8 cellular contexts compared by ENCODE assay signal in genomic region chr19:38647368-38647965, GRCh38. TPM values are rescaled to one million over a fixed set of nuclear protein-coding genes. Genes with fewer than 3 reads are reported as not detected.
A peak's percentile ranks its signal among the peaks of the same experiment; 100 is the strongest.
DNase-seq lines count a peak whose midpoint lies in the region; ATAC-seq and TF ChIP-seq lines count a peak whose summit lies in the region.

TSS of gene ACTN4 (plus strand) at chr19:38647649. CDS start at chr19:38647746, 97 bp downstream.

- in situ Hi-C loops in GM13976 (cut with MboI; ENCODE audit: low sequenced_read_pairs, unreplicated experiment), result loop anchor here (25.0 kb wide), 1 partner anchor 235 kb away; the partner anchor contains the start of gene FAM98C

- intact Hi-C loops in adrenal gland (cut with DNase I), result no loop called here
- intact Hi-C loops in heart left ventricle (cut with DNase I), result loop anchor here in 4 of 10 donors (5.0 kb wide), 6 partner anchors 55 to 205 kb away; partner anchors contain the start of gene ECH1 (in 1 of the 4)
- intact Hi-C loops in posterior cingulate gyrus (cut with DNase I), result loop anchor here (1.0 to 5.0 kb wide), 3 partner anchors 29 to 184 kb away; partner anchors contain the start of genes ECH1 and EIF3K

- H3K9me3 ChIP-seq in adrenal gland (replicated peaks in 1 of 3) (no peaks in the 10 kb centered on the region), heart left ventricle (no peaks in the 10 kb centered on the region)

- peak within 1 kb of the TSS; percentile 99 for H3K4me3 Mint-ChIP-seq in type B pancreatic cell

- H3K27ac Mint-ChIP-seq in type B pancreatic cell, result peak within 1 kb of the TSS; percentile 96

- H3K27me3 Mint-ChIP-seq in type B pancreatic cell, result no peaks in the 10 kb centered on the region

- 0 to 1% (median 1%) methylated on average over 24 to 77 of the region's 77 CpGs for WGBS in adrenal gland, 4 donors
- 0 to 1% (median 0%) methylated on average over 30 to 77 of the region's 77 CpGs for WGBS in heart left ventricle, 4 donors

- DNase-seq in GM13976 (ENCODE audit: low spot score) (peak; percentile 99), NCI-H1436 treated with DMSO at 0.1 percent for 48 hours (lab: John Stamatoyannopoulos, UW) (peak; percentile 73), T-helper 1 cell (peak; percentile 98 to 100 (median 99)), adrenal gland (peak; percentile 98 to 100 (median 99)), heart left ventricle (peak; percentile 99 to 100 (median 100)), posterior cingulate gyrus (peak; percentile 96 to 100 (median 98)), type B pancreatic cell (ENCODE audit: extremely low spot score, unreplicated experiment) (peak; percentile 100)

- TF ChIP-seq POLR2A in adrenal gland (IDR thresholded peaks at IDR 0.05) (peak; percentile 97 to 100), heart left ventricle (IDR thresholded peaks at IDR 0.05) (peak; percentile 98 to 100)

- peaks cover 27 to 28% of the 10 kb centered on the region in 2 donors for H3K4me1 ChIP-seq in adrenal gland (replicated peaks in 1 of 2)
- peaks cover 14 to 39% (median 31%) of the 10 kb centered on the region in 12 donors for H3K4me1 ChIP-seq in heart left ventricle

- H3K27ac ChIP-seq in adrenal gland (peak within 1 kb of the TSS; percentile 81 to 99 (median 95)), heart left ventricle (peak within 1 kb of the TSS; percentile 73 to 99 (median 96))

- peaks cover 28% of the 10 kb centered on the region for H3K4me1 Mint-ChIP-seq in type B pancreatic cell (ENCODE audit: unreplicated experiment)

- peak; percentile 93 for ATAC-seq in HG02840 (IDR thresholded peaks at IDR 0.05; ENCODE audit: low FRiP score, unreplicated experiment)
- peak; percentile 79 to 92 (median 88) for ATAC-seq in heart left ventricle

- no peaks in the 10 kb centered on the region for H3K9me3 Mint-ChIP-seq in type B pancreatic cell

- H3K36me3 ChIP-seq in adrenal gland (replicated peaks in 1 of 2), result no peaks in the 10 kb centered on the region
- H3K36me3 ChIP-seq in heart left ventricle, result no peaks in the 10 kb centered on the region

- no peak for TF ChIP-seq CTCF in GM13976 (IDR thresholded peaks at IDR 0.05; ENCODE audit: borderline replicate concordance, control extremely low read depth, extremely low read depth, insufficient read depth, missing control alignments)
- TF ChIP-seq CTCF in adrenal gland (IDR thresholded peaks at IDR 0.05), result no peak
- TF ChIP-seq CTCF in heart left ventricle (IDR thresholded peaks at IDR 0.05), result no peak
- TF ChIP-seq CTCF in type B pancreatic cell (conservative IDR thresholded peaks at IDR 0.05), result no peak

- peak within 1 kb of the TSS; percentile 83 to 99 (median 92) for H3K4me3 ChIP-seq in adrenal gland
- peak within 1 kb of the TSS; percentile 62 to 100 (median 92) for H3K4me3 ChIP-seq in heart left ventricle

- H3K27me3 ChIP-seq in adrenal gland, result no peaks in the 10 kb centered on the region
- no peaks in the 10 kb centered on the region for H3K27me3 ChIP-seq in heart left ventricle

- peaks cover 9% of the 10 kb centered on the region for H3K36me3 Mint-ChIP-seq in type B pancreatic cell

RNA-seq across cellular contexts. Expression of gene ACTN4, which starts in this region (rescaled TPM):
- 100 to 1,000 TPM; 430 to 773 (median 575) TPM for total RNA-seq in adrenal gland
- polyA plus RNA-seq in adrenal gland, result 100 to 1,000 TPM; 148 to 586 (median 554) TPM
- 100 to 1,000 TPM; 124 to 307 (median 154) TPM for total RNA-seq in heart left ventricle
- 100 to 1,000 TPM; 100 to 107 TPM for polyA plus RNA-seq in heart left ventricle
- total RNA-seq in type B pancreatic cell (ENCODE audit: low replicate concordance), result 475 and 776 TPM in 2 replicates

Comparison
In these comparisons a context has a peak if more than half of its experiments do, and no peak if none do; other contexts are left out.
1. Peak in every context shown above with its lines: DNase-seq, ATAC-seq, H3K4me3 ChIP-seq and H3K27ac ChIP-seq.